8 cellular contexts compared by ENCODE assay signal in genomic region chr5:73792687-73793320, GRCh38.
DNase-seq lines count a peak whose midpoint lies in the region; ATAC-seq, FAIRE-seq and TF ChIP-seq lines count a peak whose summit lies in the region.

No MANE protein-coding gene starts in this region.

- H3K9me1 ChIP-seq in keratinocyte (ENCODE audit: control insufficient read depth, extremely low read depth, insufficient read depth, low read length): no peaks in the 10 kb centered on the region

- no peak overlapping the region for H3K4me3 ChIP-seq in keratinocyte (ENCODE audit: control insufficient read depth in 2 of 3, extremely low read depth in 1 of 3, insufficient read depth in 2 of 3, low read depth in 1 of 3, low read length in 3 of 3)

- no peak overlapping the region for H3K9ac ChIP-seq in keratinocyte (ENCODE audit: control insufficient read depth, extremely low read depth, insufficient read depth, low read length)

- H3K27ac ChIP-seq in VCaP (peak overlapping the region; percentile 79), keratinocyte (ENCODE audit: control insufficient read depth, insufficient read depth, low read length) (no peak overlapping the region)

- H3K27me3 ChIP-seq in keratinocyte (ENCODE audit: control insufficient read depth, extremely low read depth, insufficient read depth, low read length): no peaks in the 10 kb centered on the region

- DNase-seq in Caki2 (ENCODE audit: low read depth) (peak; percentile 51), NCI-H1694 (lab: John Stamatoyannopoulos, UW) (peak; percentile 48), T47D (ENCODE audit: low read depth in 1 of 2, low spot score in 1 of 2) (peak; percentile 30 to 78), keratinocyte (ENCODE audit: low read depth, low spot score) (peak; percentile 41)
- DNase-seq in stimulated activated CD4-positive, alpha-beta T cell treated with anti-CD3 and anti-CD28 coated beads, Interleukin-1b, Interleukin-23, amount 100 ng/mL, for 48 hours: peak; percentile 61

- FAIRE-seq in keratinocyte (lab: Jason Lieb, UNC): peak; percentile 78

- peaks cover 7% of the 10 kb centered on the region for H3K79me2 ChIP-seq in keratinocyte (ENCODE audit: control insufficient read depth, insufficient read depth, low read length)

- peaks cover 14% of the 10 kb centered on the region for H3K4me1 ChIP-seq in keratinocyte (ENCODE audit: control insufficient read depth, extremely low read depth, insufficient read depth, low read length)

- in situ Hi-C loops in Caki2 (cut with HindIII; ENCODE audit: low pct_unique_long_range_greater_than_20kb, low sequenced_read_pairs): no loop called here
- in situ Hi-C loops in T47D (cut with HindIII; ENCODE audit: low pct_unique_long_range_greater_than_20kb, low sequenced_read_pairs): no loop called here

- H3K4me2 ChIP-seq in keratinocyte (ENCODE audit: control insufficient read depth, extremely low read depth, insufficient read depth, low read depth, low read length): no peak overlapping the region

- no peaks in the 10 kb centered on the region for H3K9me3 ChIP-seq in keratinocyte (ENCODE audit: control insufficient read depth, low read depth, low read length)

- H4K20me1 ChIP-seq in keratinocyte (ENCODE audit: control insufficient read depth, extremely low read depth, insufficient read depth, low read length): no peaks in the 10 kb centered on the region

- ATAC-seq in GM21619 (IDR thresholded peaks at IDR 0.05; ENCODE audit: unreplicated experiment) (peak; percentile 61), GM18870 (IDR thresholded peaks at IDR 0.05; ENCODE audit: unreplicated experiment) (no peak)

- H2AFZ ChIP-seq in keratinocyte (ENCODE audit: control insufficient read depth, low read length): no peak overlapping the region

- H3K36me3 ChIP-seq in keratinocyte (ENCODE audit: control insufficient read depth in 2 of 2, extremely low read depth in 1 of 2, insufficient read depth in 2 of 2, low read length in 2 of 2): peaks cover 12 to 15% of the 10 kb centered on the region in 2 experiments

- dilution Hi-C loops in keratinocyte (cut with MboI; ENCODE audit: extremely low pct_ligation_motif_present, low sequenced_read_pairs): no loop called here

- peak; percentile 90 for TF ChIP-seq CTCF in VCaP (conservative IDR thresholded peaks at IDR 0.05)
- TF ChIP-seq CTCF in keratinocyte (optimal IDR thresholded peaks at IDR 0.05 in 1 of 3, IDR thresholded peaks at IDR 0.05 in 1 of 3, conservative IDR thresholded peaks at IDR 0.05 in 1 of 3; ENCODE audit: extremely low read depth in 1 of 3, insufficient read depth in 2 of 3, low read length in 3 of 3): peak; percentile 87 to 98 (median 93)
